Comparison of ENCODE assay signal across 1 cellular context in genomic region chr5:532521-533242, GRCh38.
A peak's percentile ranks its signal among the peaks of the same experiment; 100 is the strongest.
TF ChIP-seq lines count a peak whose summit lies in the region.

No MANE protein-coding gene starts in this region.

TF ChIP-seq in HepG2, 621 proteins besides CTCF, POLR2A, EP300 and RAD21 (continued from another document and continues in another):
- TF ChIP-seq ZBTB46 (CRISPR knock-in tag; IDR thresholded peaks at IDR 0.05; ENCODE audit: borderline replicate concordance), result no peak
- TF ChIP-seq RXRA (CRISPR knock-in tag; IDR thresholded peaks at IDR 0.05), result 0 out of 2 replicates have a peak, but pooled peaks have one; percentile 39
- TF ChIP-seq ZNF543 (CRISPR knock-in tag; IDR thresholded peaks at IDR 0.05), result 0 out of 2 replicates have a peak, but pooled peaks have one; percentile 23
- TF ChIP-seq ZFP36L2 (CRISPR knock-in tag; IDR thresholded peaks at IDR 0.05), result no peak
- no peak for TF ChIP-seq GTF2F1 (IDR thresholded peaks at IDR 0.05; ENCODE audit: low read length)
- no peak for TF ChIP-seq ZKSCAN1 (IDR thresholded peaks at IDR 0.05; ENCODE audit: low read length)
- TF ChIP-seq GATAD1 (CRISPR knock-in tag; IDR thresholded peaks at IDR 0.05), result no peak
- TF ChIP-seq MED1 (CRISPR knock-in tag; IDR thresholded peaks at IDR 0.05), result peak; percentile 20; the same call in 1 of the 2 replicates
- 0 out of 2 replicates have a peak, but pooled peaks have one; percentile 22 for TF ChIP-seq ZMYM3 (CRISPR knock-in tag; IDR thresholded peaks at IDR 0.05)
- 0 out of 2 replicates have a peak, but pooled peaks have one; percentile 43 for TF ChIP-seq HNF1B (CRISPR knock-in tag; IDR thresholded peaks at IDR 0.05)
- no peak for TF ChIP-seq RFXAP (CRISPR knock-in tag; IDR thresholded peaks at IDR 0.05; ENCODE audit: borderline replicate concordance)
- no peak for TF ChIP-seq ZNF121 (CRISPR knock-in tag; IDR thresholded peaks at IDR 0.05)
- no peak for TF ChIP-seq AGO1 (IDR thresholded peaks at IDR 0.05; ENCODE audit: low read depth, low read length, poor library complexity, severe bottlenecking)
- TF ChIP-seq RFX1 (IDR thresholded peaks at IDR 0.05), result no peak
- TF ChIP-seq ATRX (CRISPR knock-in tag; IDR thresholded peaks at IDR 0.05; ENCODE audit: borderline replicate concordance), result no peak
- TF ChIP-seq HNF4G (IDR thresholded peaks at IDR 0.05; ENCODE audit: borderline replicate concordance, low read depth, low read length), result peak; percentile 63
- no peak for TF ChIP-seq HNF4G (CRISPR knock-in tag; IDR thresholded peaks at IDR 0.05; ENCODE audit: borderline replicate concordance, low read depth)
- no peak for TF ChIP-seq ZNF660 (CRISPR knock-in tag; IDR thresholded peaks at IDR 0.05; ENCODE audit: borderline replicate concordance, low read depth)
- TF ChIP-seq ZNF30 (CRISPR knock-in tag; IDR thresholded peaks at IDR 0.05), result no peak
- TF ChIP-seq DZIP1 (CRISPR knock-in tag; IDR thresholded peaks at IDR 0.05), result 0 out of 2 replicates have a peak, but pooled peaks have one; percentile 36
- no peak for TF ChIP-seq TFDP1 (CRISPR knock-in tag; IDR thresholded peaks at IDR 0.05; ENCODE audit: borderline replicate concordance)
- TF ChIP-seq PHF21A (CRISPR knock-in tag; IDR thresholded peaks at IDR 0.05), result peak; percentile 64
- TF ChIP-seq LCORL (IDR thresholded peaks at IDR 0.05), result no peak
- peak; percentile 79 for TF ChIP-seq LCORL (CRISPR knock-in tag; IDR thresholded peaks at IDR 0.05)
- no peak for TF ChIP-seq ZNF460 (CRISPR knock-in tag; IDR thresholded peaks at IDR 0.05; ENCODE audit: borderline replicate concordance)
- no peak for TF ChIP-seq ZNF234 (CRISPR knock-in tag; conservative IDR thresholded peaks at IDR 0.05)
- no peak for TF ChIP-seq ZNF720 (CRISPR knock-in tag; IDR thresholded peaks at IDR 0.05)
- 0 out of 2 replicates have a peak, but pooled peaks have one; percentile 6 for TF ChIP-seq AKAP8 (CRISPR knock-in tag; IDR thresholded peaks at IDR 0.05)
- TF ChIP-seq PITX1 (CRISPR knock-in tag; IDR thresholded peaks at IDR 0.05), result peak; percentile 38; the same call in 1 of the 2 replicates
- 0 out of 2 replicates have a peak, but pooled peaks have one; percentile 38 for TF ChIP-seq ZBTB39 (CRISPR knock-in tag; IDR thresholded peaks at IDR 0.05)
- 0 out of 2 replicates have a peak, but pooled peaks have one; percentile 20 for TF ChIP-seq GZF1 (CRISPR knock-in tag; IDR thresholded peaks at IDR 0.05)
- no peak for TF ChIP-seq HNRNPK (IDR thresholded peaks at IDR 0.05; ENCODE audit: low read depth, low read length, poor library complexity, severe bottlenecking)
- no peak for TF ChIP-seq RNF2 (conservative IDR thresholded peaks at IDR 0.05; ENCODE audit: low read depth)
- TF ChIP-seq ZNF891 (CRISPR knock-in tag; IDR thresholded peaks at IDR 0.05), result peak; percentile 47; the same call in 1 of the 2 replicates
- peak; percentile 55; the same call in 1 of the 2 replicates for TF ChIP-seq ZFP91 (CRISPR knock-in tag; IDR thresholded peaks at IDR 0.05; ENCODE audit: borderline replicate concordance)
- no peak for TF ChIP-seq ZNF382 (CRISPR knock-in tag; IDR thresholded peaks at IDR 0.05; ENCODE audit: borderline replicate concordance)
- TF ChIP-seq ARNT2 (CRISPR knock-in tag; IDR thresholded peaks at IDR 0.05; ENCODE audit: low read depth), result no peak
- no peak for TF ChIP-seq ZNF335 (CRISPR knock-in tag; IDR thresholded peaks at IDR 0.05)
- TF ChIP-seq ZNF501 (CRISPR knock-in tag; IDR thresholded peaks at IDR 0.05), result peak; percentile 56
- no peak; the same call in 1 of the 2 replicates for TF ChIP-seq ZBTB7A (CRISPR knock-in tag; IDR thresholded peaks at IDR 0.05)
- 0 out of 2 replicates have a peak, but pooled peaks have one; percentile 10 for TF ChIP-seq ELF1 (CRISPR knock-in tag; IDR thresholded peaks at IDR 0.05)
- TF ChIP-seq ZNF205 (CRISPR knock-in tag; IDR thresholded peaks at IDR 0.05), result peak; percentile 95
- no peak for TF ChIP-seq REL (CRISPR knock-in tag; conservative IDR thresholded peaks at IDR 0.05)
- TF ChIP-seq SRF (IDR thresholded peaks at IDR 0.05; ENCODE audit: low read depth, low read length), result no peak
- TF ChIP-seq CCDC6 (CRISPR knock-in tag; IDR thresholded peaks at IDR 0.05), result no peak
- peak; percentile 45 for TF ChIP-seq HOXA3 (CRISPR knock-in tag; IDR thresholded peaks at IDR 0.05)
- TF ChIP-seq MLLT10 (CRISPR knock-in tag; IDR thresholded peaks at IDR 0.05), result no peak
- peak; percentile 53; the same call in 1 of the 2 replicates for TF ChIP-seq ZMYM4 (CRISPR knock-in tag; IDR thresholded peaks at IDR 0.05)
- TF ChIP-seq HCFC1 (IDR thresholded peaks at IDR 0.05; ENCODE audit: low read depth, low read length), result no peak
- TF ChIP-seq UBTF (CRISPR knock-in tag; IDR thresholded peaks at IDR 0.05), result peak; percentile 30
- TF ChIP-seq ZNF430 (CRISPR knock-in tag; IDR thresholded peaks at IDR 0.05), result no peak
- TF ChIP-seq MAFF (IDR thresholded peaks at IDR 0.05; ENCODE audit: low read depth, low read length), result no peak
- TF ChIP-seq ZNF839 (CRISPR knock-in tag; IDR thresholded peaks at IDR 0.05; ENCODE audit: borderline replicate concordance), result no peak
- no peak for TF ChIP-seq ZNF3 (CRISPR knock-in tag; IDR thresholded peaks at IDR 0.05)
- TF ChIP-seq ZNF235 (CRISPR knock-in tag; IDR thresholded peaks at IDR 0.05; ENCODE audit: borderline replicate concordance), result no peak
- no peak for TF ChIP-seq SOX6 (IDR thresholded peaks at IDR 0.05)
- peak; percentile 36; the same call in 1 of the 2 replicates for TF ChIP-seq SOX6 (CRISPR knock-in tag; IDR thresholded peaks at IDR 0.05)
- no peak for TF ChIP-seq PBX2 (CRISPR knock-in tag; IDR thresholded peaks at IDR 0.05)
- TF ChIP-seq GTF3A (CRISPR knock-in tag; conservative IDR thresholded peaks at IDR 0.05), result no peak
- no peak for TF ChIP-seq ZFP62 (CRISPR knock-in tag; IDR thresholded peaks at IDR 0.05)
- no peak for TF ChIP-seq SP2 (CRISPR knock-in tag; IDR thresholded peaks at IDR 0.05)
- no peak for TF ChIP-seq MAFK (conservative IDR thresholded peaks at IDR 0.05 in 1 of 2, IDR thresholded peaks at IDR 0.05 in 1 of 2; ENCODE audit: low read length in 2 of 2)
- TF ChIP-seq MZF1 (CRISPR knock-in tag; IDR thresholded peaks at IDR 0.05; ENCODE audit: borderline replicate concordance), result no peak
- no peak for TF ChIP-seq PRMT3 (CRISPR knock-in tag; IDR thresholded peaks at IDR 0.05; ENCODE audit: borderline replicate concordance, low read depth)
- no peak for TF ChIP-seq YEATS2 (CRISPR knock-in tag; IDR thresholded peaks at IDR 0.05; ENCODE audit: borderline replicate concordance)
